Comparison of ENCODE assay signal across 18 cellular contexts in genomic region chr1:203518541-203518940, GRCh38. TPM values are rescaled to one million over a fixed set of nuclear protein-coding genes. Genes with fewer than 3 reads are reported as not detected.
"Had no signal": no experiment of that assay in that cellular context is flagged by ENCODE, and none has a peak within 500 bp of the region (broad histone marks: within the 10 kb centered on the region; RNA-seq: fewer than 3 reads in every experiment).

No MANE protein-coding gene starts in this region.

- H3K36me3 Mint-ChIP-seq: stimulated activated effector memory CD8-positive, alpha-beta T cell treated with anti-CD3 and anti-CD28 coated beads, Interleukin-12 subunit alpha, Interleukin-12 subunit beta, amount 100 ng/mL, for 72 hours had no signal

- DNase-seq: activated CD4-positive, alpha-beta T cell treated with anti-CD3 and anti-CD28 coated beads, Interleukin-2, amount 50 U/mL, for 1 hour; activated naive CD4-positive, alpha-beta T cell treated with Interleukin-2 at 50 U/mL for 16 hours; anterior cingulate cortex; dermis blood vessel endothelial cell; effector memory CD8-positive, alpha-beta T cell; heart left ventricle; mesenchymal stem cell; pancreas had no signal

- ATAC-seq: activated CD4-positive, CD25-positive, alpha-beta regulatory T cell treated with anti-CD3 and anti-CD28 coated beads, Interleukin-2, amount 50 U/mL, for 24 hours; activated T-helper 17 cell treated with anti-CD3 and anti-CD28 coated beads, Interleukin-2, amount 50 U/mL, for 72 hours; effector memory CD8-positive, alpha-beta T cell; heart left ventricle; stimulated activated effector memory CD8-positive, alpha-beta T cell treated with anti-CD3 and anti-CD28 coated beads, Interleukin-12 subunit alpha, Interleukin-12 subunit beta, amount 100 ng/mL, for 72 hours had no signal

- H3K9me3 Mint-ChIP-seq: activated T-helper 17 cell treated with anti-CD3 and anti-CD28 coated beads, Interleukin-2, amount 50 U/mL, for 72 hours; effector memory CD8-positive, alpha-beta T cell; stimulated activated effector memory CD8-positive, alpha-beta T cell treated with anti-CD3 and anti-CD28 coated beads, Interleukin-12 subunit alpha, Interleukin-12 subunit beta, amount 100 ng/mL, for 72 hours had no signal

- H3K27ac ChIP-seq: heart left ventricle, pancreas had no signal

- H3K27ac Mint-ChIP-seq: activated T-helper 17 cell treated with anti-CD3 and anti-CD28 coated beads, Interleukin-2, amount 50 U/mL, for 72 hours; effector memory CD8-positive, alpha-beta T cell; stimulated activated effector memory CD8-positive, alpha-beta T cell treated with anti-CD3 and anti-CD28 coated beads, Interleukin-12 subunit alpha, Interleukin-12 subunit beta, amount 100 ng/mL, for 72 hours had no signal

- H3K27me3 ChIP-seq: heart left ventricle, pancreas had no signal

- H3K4me3 ChIP-seq: heart left ventricle, pancreas had no signal

- H3K36me3 ChIP-seq: heart left ventricle, pancreas had no signal

- H3K9me3 ChIP-seq: heart left ventricle, pancreas had no signal

- H3K4me3 Mint-ChIP-seq: activated T-helper 17 cell treated with anti-CD3 and anti-CD28 coated beads, Interleukin-2, amount 50 U/mL, for 72 hours; effector memory CD8-positive, alpha-beta T cell; stimulated activated effector memory CD8-positive, alpha-beta T cell treated with anti-CD3 and anti-CD28 coated beads, Interleukin-12 subunit alpha, Interleukin-12 subunit beta, amount 100 ng/mL, for 72 hours had no signal

RNA-seq across cellular contexts. Expression of gene OPTC, which starts 24.6 kb away (rescaled TPM):
- total RNA-seq: activated CD8-positive, alpha-beta memory T cell treated with anti-CD3 and anti-CD28 coated beads for 36 hours; activated T-helper 17 cell treated with anti-CD3 and anti-CD28 coated beads, Interleukin-2, amount 50 U/mL, for 72 hours; chondrocyte; dermis blood vessel endothelial cell; epithelial cell of proximal tubule; frontal cortex; heart left ventricle; liver; pancreas; renal cortical epithelial cell had no signal
- polyA plus RNA-seq: heart left ventricle, liver, neural cell, pancreas had no signal

RNA-seq across cellular contexts. Expression of gene PRELP, which starts 42.9 kb away (rescaled TPM):
- total RNA-seq: activated CD8-positive, alpha-beta memory T cell treated with anti-CD3 and anti-CD28 coated beads for 36 hours; activated T-helper 17 cell treated with anti-CD3 and anti-CD28 coated beads, Interleukin-2, amount 50 U/mL, for 72 hours; dermis blood vessel endothelial cell; epithelial cell of proximal tubule had no signal
- polyA plus RNA-seq: neural cell had no signal
